In genomic region chrX:82676386-82676785, GRCh38 we compare ENCODE assay signal across 16 cellular contexts.
A peak's percentile ranks its signal among the peaks of the same experiment; 100 is the strongest.
DNase-seq lines count a peak whose midpoint lies in the region; ATAC-seq and TF ChIP-seq lines count a peak whose summit lies in the region.
"Had no signal": no experiment of that assay in that cellular context is flagged by ENCODE, and none has a peak within 500 bp of the region (broad histone marks: within the 10 kb centered on the region; RNA-seq: fewer than 3 reads in every experiment).

No MANE protein-coding gene starts in this region.

- H3K4me2 ChIP-seq in HCT116 (ENCODE audit: low read length), result no peak overlapping the region

- H3K9me3 ChIP-seq in A673 (ENCODE audit: low read depth, low read length, poor library complexity, severe bottlenecking) (peaks cover 4% of the 10 kb centered on the region), HCT116 (ENCODE audit: control insufficient read depth in 1 of 2, insufficient read depth in 1 of 2, low read depth in 1 of 2, low read length in 2 of 2) (no peaks in the 10 kb centered on the region), Panc1 (ENCODE audit: control insufficient read depth, insufficient read depth, low read depth, low read length) (no peaks in the 10 kb centered on the region)
- H3K9me3 ChIP-seq: HAP-1, upper lobe of left lung had no signal

- DNase-seq in A673 (ENCODE audit: low spot score) (no peak), HCT116 (ENCODE audit: low read depth, low spot score) (peak; percentile 15), Panc1 (ENCODE audit: low read depth, low spot score) (no peak), epithelial cell of proximal tubule (ENCODE audit: low read depth) (no peak), brain microvascular endothelial cell (no peak), mesenteric fat pad (ENCODE audit: low spot score) (no peak)
- no peak for DNase-seq in stimulated activated CD4-positive, alpha-beta T cell treated with anti-CD3 and anti-CD28 coated beads, Interleukin-4, amount 100 ng/mL, for 4 hours
- DNase-seq: activated CD4-positive, alpha-beta memory T cell treated with anti-CD3 and anti-CD28 coated beads, Interleukin-2, amount 10 ng/mL, durations not matched to agents 7 days and 5 days; NCI-H1092; NCI-H226; RPMI8226; stimulated activated CD4-positive, alpha-beta T cell treated with anti-CD3 and anti-CD28 coated beads, Interleukin-1b, Interleukin-23, amount 100 ng/mL, for 48 hours; upper lobe of left lung had no signal

- no peaks in the 10 kb centered on the region for H3K9me2 ChIP-seq in HCT116 (ENCODE audit: insufficient read depth)

- H3K27me3 ChIP-seq in A673 (replicated peaks; ENCODE audit: insufficient read depth, low read depth, low read length, poor library complexity), result no peaks in the 10 kb centered on the region
- no peaks in the 10 kb centered on the region for H3K27me3 ChIP-seq in HCT116 (ENCODE audit: insufficient read depth, low read length)
- H3K27me3 ChIP-seq in Panc1 (ENCODE audit: control insufficient read depth, insufficient read depth, low read length), result no peaks in the 10 kb centered on the region
- no peaks in the 10 kb centered on the region for H3K27me3 ChIP-seq in brain microvascular endothelial cell (replicated peaks)
- H3K27me3 ChIP-seq: upper lobe of left lung had no signal

- peak; percentile 35; the same call in 1 of the 2 replicates for TF ChIP-seq RAD21 in HCT116 (IDR thresholded peaks at IDR 0.05; ENCODE audit: low read depth)

- in situ Hi-C loops in Panc1 (cut with HindIII; ENCODE audit: low pct_unique_long_range_greater_than_20kb, low sequenced_read_pairs), result no loop called here
- in situ Hi-C loops in brain microvascular endothelial cell (cut with HindIII; ENCODE audit: low pct_ligation_motif_present, low sequenced_read_pairs), result no loop called here

- H3K79me2 ChIP-seq in HCT116 (ENCODE audit: insufficient read depth, low read length), result no peaks in the 10 kb centered on the region

- BruUV-seq in A673 (replicated peaks; lab: Mats Ljungman, UMichigan) (no TSS peak), HCT116 (replicated peaks; lab: Mats Ljungman, UMichigan) (no TSS peak), Panc1 (replicated peaks; lab: Mats Ljungman, UMichigan) (no TSS peak)

- H3K27ac ChIP-seq in A673 (ENCODE audit: low read depth, low read length, poor library complexity, severe bottlenecking) (no peak overlapping the region), HCT116 (ENCODE audit: low read depth, low read length) (no peak overlapping the region), Panc1 (ENCODE audit: low read length) (no peak overlapping the region), brain microvascular endothelial cell (no peak overlapping the region)
- H3K27ac ChIP-seq: HL-60, upper lobe of left lung had no signal

- H3K4me3 ChIP-seq in A673 (ENCODE audit: low read depth, low read length, poor library complexity, severe bottlenecking) (no peak overlapping the region), HCT116 (replicated peaks in 1 of 2; ENCODE audit: low read depth in 1 of 2, low read length in 2 of 2) (no peak overlapping the region), Panc1 (ENCODE audit: low read depth in 2 of 2, low read length in 2 of 2) (no peak overlapping the region), epithelial cell of proximal tubule (ENCODE audit: low read depth, low read length) (no peak overlapping the region), brain microvascular endothelial cell (ENCODE audit: low read depth, low read length) (no peak overlapping the region)
- H3K4me3 ChIP-seq: HAP-1, upper lobe of left lung had no signal

- TF ChIP-seq POLR2A in HCT116 (IDR thresholded peaks at IDR 0.05; ENCODE audit: borderline replicate concordance, extremely low read depth, insufficient read depth, insufficient read length), result no peak

- no peaks in the 10 kb centered on the region for H3K4me1 ChIP-seq in A673 (ENCODE audit: insufficient read depth, low read length, poor library complexity, severe bottlenecking)
- H3K4me1 ChIP-seq in HCT116 (ENCODE audit: control insufficient read depth in 1 of 2, insufficient read depth in 2 of 2, low read length in 2 of 2), result no peaks in the 10 kb centered on the region
- H3K4me1 ChIP-seq in Panc1 (ENCODE audit: control insufficient read depth, insufficient read depth, low read length), result no peaks in the 10 kb centered on the region
- H3K4me1 ChIP-seq: upper lobe of left lung had no signal

- CTCF ChIA-PET in A673 (lab: Charles Lee) (no interaction called here), HCT116 (lab: Charles Lee) (interaction anchor here (0.6 to 1.7 kb wide), 4 partner anchors 446 to 1799 kb away, joined by 4 to 9 read pairs (median 4); no protein-coding TSS in a partner anchor), Panc1 (lab: Charles Lee) (interaction anchor here (0.5 kb wide), 1 partner anchor 460 kb away, joined by 5 read pairs; no protein-coding TSS in a partner anchor)

- no peak for ATAC-seq in HCT116
- no peak for ATAC-seq in Panc1
- no peak for ATAC-seq in GM21526 (IDR thresholded peaks at IDR 0.05; ENCODE audit: low FRiP score, unreplicated experiment)

- H4K20me1 ChIP-seq in HCT116 (ENCODE audit: insufficient read depth), result no peaks in the 10 kb centered on the region

- no peak overlapping the region for H2AFZ ChIP-seq in HCT116 (ENCODE audit: low read depth, low read length, poor library complexity, severe bottlenecking)

- no peaks in the 10 kb centered on the region for H3K36me3 ChIP-seq in A673 (ENCODE audit: insufficient read depth, low read length, poor library complexity, severe bottlenecking)
- no peaks in the 10 kb centered on the region for H3K36me3 ChIP-seq in HCT116 (ENCODE audit: control insufficient read depth in 1 of 2, insufficient read depth in 2 of 2, low read length in 2 of 2)
- H3K36me3 ChIP-seq in Panc1 (ENCODE audit: control insufficient read depth, insufficient read depth, low read length), result no peaks in the 10 kb centered on the region
- H3K36me3 ChIP-seq in brain microvascular endothelial cell (replicated peaks), result no peaks in the 10 kb centered on the region
- H3K36me3 ChIP-seq: HAP-1, upper lobe of left lung had no signal

- RAD21 ChIA-PET in HCT116 (lab: Charles Lee; ENCODE audit: low non-redundant PET in 1 of 2, low total read pairs in 2 of 2, uncharacterized antibody in 2 of 2, unreplicated experiment in 2 of 2), result no interaction called here

- TF ChIP-seq CTCF in A673 (conservative IDR thresholded peaks at IDR 0.05; ENCODE audit: low read depth, low read length) (peak; percentile 31), HCT116 (IDR thresholded peaks at IDR 0.05 in 2 of 3, conservative IDR thresholded peaks at IDR 0.05 in 1 of 3; ENCODE audit: borderline replicate concordance in 1 of 3, insufficient read depth in 1 of 3, low read depth in 2 of 3, low read length in 2 of 3) (peak in 2 of 3 experiments; percentile 24 to 37; a peak in 3 of 6 replicates), Panc1 (IDR thresholded peaks at IDR 0.05) (peak; percentile 18; the same call in 1 of the 2 replicates), epithelial cell of proximal tubule (conservative IDR thresholded peaks at IDR 0.05; ENCODE audit: low read depth, low read length) (peak; percentile 42), brain microvascular endothelial cell (IDR thresholded peaks at IDR 0.05; ENCODE audit: low read depth, low read length, missing control alignments) (no peak)

- intact Hi-C loops in A673 (cut with micrococcal nuclease; ENCODE audit: unreplicated experiment) (no loop called here), HCT116 (cut with micrococcal nuclease) (loop anchor here (5.0 kb wide), 1 partner anchor 444 kb away; no protein-coding TSS in a partner anchor), Panc1 (cut with micrococcal nuclease; ENCODE audit: unreplicated experiment) (no loop called here)

- POLR2A ChIA-PET in A673 (lab: Charles Lee; ENCODE audit: low non-redundant PET) (no interaction called here), HCT116 (lab: Charles Lee) (no interaction called here), Panc1 (lab: Charles Lee) (no interaction called here)

- H3K9ac ChIP-seq in HCT116 (ENCODE audit: low read length), result no peak overlapping the region

TF ChIP-seq in HCT116, 20 proteins besides CTCF, POLR2A, EP300 and RAD21:
- TF ChIP-seq EGR1 (IDR thresholded peaks at IDR 0.05; ENCODE audit: low read depth), result no peak
- no peak for TF ChIP-seq EZH2 (IDR thresholded peaks at IDR 0.05)
- TF ChIP-seq ELF1 (IDR thresholded peaks at IDR 0.05; ENCODE audit: borderline replicate concordance, low read depth), result no peak
- TF ChIP-seq, protein P1, sequence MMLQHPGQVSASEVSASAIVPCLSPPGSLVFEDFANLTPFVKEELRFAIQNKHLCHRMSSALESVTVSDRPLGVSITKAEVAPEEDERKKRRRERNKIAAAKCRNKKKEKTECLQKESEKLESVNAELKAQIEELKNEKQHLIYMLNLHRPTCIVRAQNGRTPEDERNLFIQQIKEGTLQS (IDR thresholded peaks at IDR 0.05), result no peak
- no peak for TF ChIP-seq SRF (IDR thresholded peaks at IDR 0.05; ENCODE audit: low read depth)
